In genomic region chrX:149799095-149799721, GRCh38 we compare ENCODE assay signal across 22 cellular contexts. TPM values are rescaled to one million over a fixed set of nuclear protein-coding genes. Genes with fewer than 3 reads are reported as not detected.
DNase-seq lines count a peak whose midpoint lies in the region; ATAC-seq and TF ChIP-seq lines count a peak whose summit lies in the region.
"Had no signal": no experiment of that assay in that cellular context is flagged by ENCODE, and none has a peak within 500 bp of the region (broad histone marks: within the 10 kb centered on the region; RNA-seq: fewer than 3 reads in every experiment).

No MANE protein-coding gene starts in this region.

- no peak for ATAC-seq in activated CD8-positive, alpha-beta T cell treated with anti-CD3 and anti-CD28 coated beads for 36 hours
- no peak for ATAC-seq in GM19463 (IDR thresholded peaks at IDR 0.05; ENCODE audit: unreplicated experiment)
- ATAC-seq: sciatic nerve had no signal

- peaks cover 34% of the 10 kb centered on the region for H3K4me1 Mint-ChIP-seq in activated CD4-positive, alpha-beta memory T cell treated with anti-CD3 and anti-CD28 coated beads, Interleukin-2, amount 10 ng/mL, durations not matched to agents 7 days and 5 days
- peaks cover 32% of the 10 kb centered on the region for H3K4me1 Mint-ChIP-seq in activated CD4-positive, alpha-beta memory T cell treated with anti-CD3 and anti-CD28 coated beads for 36 hours (ENCODE audit: low read depth)
- peaks cover 33% of the 10 kb centered on the region for H3K4me1 Mint-ChIP-seq in activated CD8-positive, alpha-beta T cell treated with anti-CD3 and anti-CD28 coated beads for 36 hours (ENCODE audit: low read depth)
- H3K4me1 Mint-ChIP-seq in nephron progenitor cell = peaks cover 42% of the 10 kb centered on the region
- H3K4me1 Mint-ChIP-seq: CD14-positive monocyte had no signal

- H3K36me3 Mint-ChIP-seq in activated CD4-positive, alpha-beta memory T cell treated with anti-CD3 and anti-CD28 coated beads, Interleukin-2, amount 10 ng/mL, durations not matched to agents 7 days and 5 days (ENCODE audit: low read depth) = no peaks in the 10 kb centered on the region
- H3K36me3 Mint-ChIP-seq in activated CD4-positive, alpha-beta memory T cell treated with anti-CD3 and anti-CD28 coated beads for 36 hours = no peaks in the 10 kb centered on the region
- no peaks in the 10 kb centered on the region for H3K36me3 Mint-ChIP-seq in activated CD8-positive, alpha-beta T cell treated with anti-CD3 and anti-CD28 coated beads for 36 hours (ENCODE audit: low read depth)
- H3K36me3 Mint-ChIP-seq in nephron progenitor cell (ENCODE audit: low read depth) = peaks cover 6% of the 10 kb centered on the region
- H3K36me3 Mint-ChIP-seq: CD14-positive monocyte, memory B cell had no signal

- intact Hi-C loops in activated CD4-positive, alpha-beta memory T cell treated with anti-CD3 and anti-CD28 coated beads for 36 hours (cut with micrococcal nuclease) = no loop called here
- intact Hi-C loops in activated CD8-positive, alpha-beta T cell treated with anti-CD3 and anti-CD28 coated beads for 36 hours (cut with micrococcal nuclease) = no loop called here

- H3K4me3 Mint-ChIP-seq in activated CD4-positive, alpha-beta memory T cell treated with anti-CD3 and anti-CD28 coated beads, Interleukin-2, amount 10 ng/mL, durations not matched to agents 7 days and 5 days = no peak overlapping the region
- no peak overlapping the region for H3K4me3 Mint-ChIP-seq in activated CD4-positive, alpha-beta memory T cell treated with anti-CD3 and anti-CD28 coated beads for 36 hours
- no peak overlapping the region for H3K4me3 Mint-ChIP-seq in activated CD8-positive, alpha-beta T cell treated with anti-CD3 and anti-CD28 coated beads for 36 hours
- H3K4me3 Mint-ChIP-seq in nephron progenitor cell = no peak overlapping the region
- H3K4me3 Mint-ChIP-seq: CD14-positive monocyte, memory B cell had no signal

- no peak overlapping the region for H3K4me3 ChIP-seq in GM12865 (ENCODE audit: low read depth, low read length)
- H3K4me3 ChIP-seq: adrenal gland, breast epithelium, coronary artery, ovary, testis had no signal

- CTCF ChIA-PET in activated CD4-positive, alpha-beta memory T cell treated with anti-CD3 and anti-CD28 coated beads, Interleukin-2, amount 10 ng/mL, durations not matched to agents 7 days and 5 days (lab: Charles Lee) = no interaction called here
- CTCF ChIA-PET in activated CD4-positive, alpha-beta memory T cell treated with anti-CD3 and anti-CD28 coated beads for 36 hours (lab: Charles Lee) = no interaction called here
- CTCF ChIA-PET in activated CD8-positive, alpha-beta T cell treated with anti-CD3 and anti-CD28 coated beads for 36 hours (lab: Charles Lee) = interaction anchor here (1.1 to 1.5 kb wide), 2 partner anchors 25 to 32 kb away, joined by 3 to 4 read pairs; no protein-coding TSS in a partner anchor

- POLR2A ChIA-PET in activated CD4-positive, alpha-beta memory T cell treated with anti-CD3 and anti-CD28 coated beads, Interleukin-2, amount 10 ng/mL, durations not matched to agents 7 days and 5 days (lab: Charles Lee) = no interaction called here
- POLR2A ChIA-PET in activated CD4-positive, alpha-beta memory T cell treated with anti-CD3 and anti-CD28 coated beads for 36 hours (lab: Charles Lee) = no interaction called here
- POLR2A ChIA-PET in activated CD8-positive, alpha-beta T cell treated with anti-CD3 and anti-CD28 coated beads for 36 hours (lab: Charles Lee) = no interaction called here

- TF ChIP-seq CTCF in GM12865 (IDR thresholded peaks at IDR 0.05; ENCODE audit: insufficient read depth, low read depth, low read length, missing control alignments) = no peak
- TF ChIP-seq CTCF in activated CD8-positive, alpha-beta T cell treated with anti-CD3 and anti-CD28 coated beads for 36 hours (IDR thresholded peaks at IDR 0.05) = no peak
- TF ChIP-seq CTCF in nephron progenitor cell (IDR thresholded peaks at IDR 0.05) = no peak

- no peaks in the 10 kb centered on the region for H3K9me3 Mint-ChIP-seq in activated CD4-positive, alpha-beta memory T cell treated with anti-CD3 and anti-CD28 coated beads, Interleukin-2, amount 10 ng/mL, durations not matched to agents 7 days and 5 days
- no peaks in the 10 kb centered on the region for H3K9me3 Mint-ChIP-seq in activated CD4-positive, alpha-beta memory T cell treated with anti-CD3 and anti-CD28 coated beads for 36 hours
- H3K9me3 Mint-ChIP-seq in activated CD8-positive, alpha-beta T cell treated with anti-CD3 and anti-CD28 coated beads for 36 hours = no peaks in the 10 kb centered on the region
- peaks cover 65% of the 10 kb centered on the region for H3K9me3 Mint-ChIP-seq in nephron progenitor cell
- H3K9me3 Mint-ChIP-seq: memory B cell had no signal

- H3K27ac Mint-ChIP-seq in activated CD4-positive, alpha-beta memory T cell treated with anti-CD3 and anti-CD28 coated beads, Interleukin-2, amount 10 ng/mL, durations not matched to agents 7 days and 5 days = peak overlapping the region; percentile 21
- no peak overlapping the region for H3K27ac Mint-ChIP-seq in activated CD4-positive, alpha-beta memory T cell treated with anti-CD3 and anti-CD28 coated beads for 36 hours
- H3K27ac Mint-ChIP-seq in activated CD8-positive, alpha-beta T cell treated with anti-CD3 and anti-CD28 coated beads for 36 hours = peak overlapping the region; percentile 10
- H3K27ac Mint-ChIP-seq in nephron progenitor cell = peak overlapping the region; percentile 76
- H3K27ac Mint-ChIP-seq: CD14-positive monocyte, memory B cell had no signal

- no peak for DNase-seq in activated CD4-positive, alpha-beta memory T cell treated with anti-CD3 and anti-CD28 coated beads, Interleukin-2, amount 10 ng/mL, durations not matched to agents 7 days and 5 days
- DNase-seq in activated CD4-positive, alpha-beta memory T cell treated with anti-CD3 and anti-CD28 coated beads for 36 hours = no peak
- DNase-seq in GM12865 (ENCODE audit: low read depth) = peak; percentile 67
- no peak for DNase-seq in activated CD8-positive, alpha-beta T cell treated with anti-CD3 and anti-CD28 coated beads for 36 hours
- no peak for DNase-seq in nephron progenitor cell
- no peak for DNase-seq in SHP77 (lab: John Stamatoyannopoulos, UW)
- DNase-seq in CD1c-positive myeloid dendritic cell (ENCODE audit: extremely low spot score) = no peak
- DNase-seq: adrenal gland, DMS 273 treated with DMSO at 0.1 percent for 48 hours, GF-D8, H7, MV-4-11, ovary, testis had no signal

- H3K27me3 Mint-ChIP-seq in activated CD4-positive, alpha-beta memory T cell treated with anti-CD3 and anti-CD28 coated beads, Interleukin-2, amount 10 ng/mL, durations not matched to agents 7 days and 5 days = no peaks in the 10 kb centered on the region
- H3K27me3 Mint-ChIP-seq in activated CD4-positive, alpha-beta memory T cell treated with anti-CD3 and anti-CD28 coated beads for 36 hours = no peaks in the 10 kb centered on the region
- no peaks in the 10 kb centered on the region for H3K27me3 Mint-ChIP-seq in activated CD8-positive, alpha-beta T cell treated with anti-CD3 and anti-CD28 coated beads for 36 hours
- H3K27me3 Mint-ChIP-seq in nephron progenitor cell (ENCODE audit: low read depth, poor library complexity) = no peaks in the 10 kb centered on the region
- H3K27me3 Mint-ChIP-seq: memory B cell had no signal

RNA-seq across cellular contexts. Expression of gene MAGEA9, which starts 17.5 kb away (rescaled TPM):
- not detected for total RNA-seq in activated CD4-positive, alpha-beta memory T cell treated with anti-CD3 and anti-CD28 coated beads, Interleukin-2, amount 10 ng/mL, durations not matched to agents 7 days and 5 days
- not detected for total RNA-seq in activated CD4-positive, alpha-beta memory T cell treated with anti-CD3 and anti-CD28 coated beads for 36 hours
- not detected for total RNA-seq in activated CD8-positive, alpha-beta T cell treated with anti-CD3 and anti-CD28 coated beads for 36 hours
- total RNA-seq: adrenal gland, breast epithelium, fibroblast of lung, H7, HT1080, ovary, sciatic nerve, testis had no signal

RNA-seq across cellular contexts. Expression of gene HSFX1, which starts 25.3 kb away (rescaled TPM):
- total RNA-seq in activated CD4-positive, alpha-beta memory T cell treated with anti-CD3 and anti-CD28 coated beads, Interleukin-2, amount 10 ng/mL, durations not matched to agents 7 days and 5 days = 1 to 10 TPM in 1 of 2 experiments, under 1 TPM in 1; 0.50 to 1.1 TPM
- total RNA-seq in activated CD4-positive, alpha-beta memory T cell treated with anti-CD3 and anti-CD28 coated beads for 36 hours = under 1 TPM; 0.24 to 0.43 TPM
- total RNA-seq in activated CD8-positive, alpha-beta T cell treated with anti-CD3 and anti-CD28 coated beads for 36 hours = under 1 TPM; 0.31 to 0.61 TPM
